In genomic region chr6:103798166-103798565, GRCh38 we compare ENCODE assay signal across 22 cellular contexts.
"Had no signal": no experiment of that assay in that cellular context is flagged by ENCODE, and none has a peak within 500 bp of the region (broad histone marks: within the 10 kb centered on the region; RNA-seq: fewer than 3 reads in every experiment).

No MANE protein-coding gene starts in this region.

- H3K9me3 ChIP-seq: mucosa of descending colon, right lobe of liver, testis, transverse colon had no signal

- H3K4me1 Mint-ChIP-seq: activated CD4-positive, alpha-beta T cell treated with anti-CD3 and anti-CD28 coated beads, Interleukin-2, amount 10 ng/mL, durations not matched to agents 24 days and 14 days; activated T-helper 17 cell treated with anti-CD3 and anti-CD28 coated beads, Interleukin-2, amount 50 U/mL, for 72 hours had no signal

- DNase-seq: activated CD4-positive, alpha-beta memory T cell treated with anti-CD3 and anti-CD28 coated beads for 36 hours; activated CD4-positive, alpha-beta T cell treated with anti-CD3 and anti-CD28 coated beads, Interleukin-2, amount 10 ng/mL, durations not matched to agents 24 days and 14 days; activated CD4-positive, CD25-positive, alpha-beta regulatory T cell treated with anti-CD3 and anti-CD28 coated beads, Interleukin-2, amount 50 U/mL, for 72 hours; activated gamma-delta T cell treated with Interleukin-2 at 50 U/mL for 16 hours; activated naive CD4-positive, alpha-beta T cell treated with anti-CD3 and anti-CD28 coated beads, Interleukin-2, amount 50 U/mL, for 16 hours; activated T-cell treated with anti-CD3 and anti-CD28 coated beads, Interleukin-2, amount 50 U/mL, for 4 hours; amniotic stem cell; effector CD4-positive, alpha-beta T cell; left cardiac atrium; left ventricle myocardium superior; mucosa of descending colon; right lobe of liver; stimulated activated CD4-positive, alpha-beta T cell treated with anti-CD3 and anti-CD28 coated beads, Interleukin-12 subunit alpha, Interleukin-12 subunit beta, amount 100 ng/mL, for 4 hours; stimulated activated CD4-positive, alpha-beta T cell treated with anti-CD3 and anti-CD28 coated beads, Interleukin-4, amount 100 ng/mL, for 1 hour; stimulated activated naive CD8-positive, alpha-beta T cell treated with anti-CD3 and anti-CD28 coated beads, Interleukin-15, Interleukin-2, amounts not matched to agents 100 U/mL and 50 U/mL, for 24 hours; testis; transverse colon had no signal

- H3K4me1 ChIP-seq: right lobe of liver, testis, transverse colon had no signal

- H3K36me3 Mint-ChIP-seq: activated CD4-positive, alpha-beta memory T cell treated with anti-CD3 and anti-CD28 coated beads for 36 hours had no signal

- ATAC-seq: activated T-cell treated with anti-CD3 and anti-CD28 coated beads, Interleukin-2, amount 50 U/mL, for 4 hours; activated T-helper 17 cell treated with anti-CD3 and anti-CD28 coated beads, Interleukin-2, amount 50 U/mL, for 72 hours; left cardiac atrium; left ventricle myocardium superior; mucosa of descending colon; natural killer cell treated with Interleukin-12 subunit alpha and Interleukin-12 subunit beta and Interleukin-15 and Interleukin-18, amount 100 ng/mL, for 72 hours; right lobe of liver; stimulated activated naive CD8-positive, alpha-beta T cell treated with anti-CD3 and anti-CD28 coated beads, Interleukin-15, Interleukin-2, amounts not matched to agents 100 U/mL and 50 U/mL, for 24 hours had no signal

- H3K27ac Mint-ChIP-seq: activated CD4-positive, alpha-beta memory T cell treated with anti-CD3 and anti-CD28 coated beads for 36 hours; activated CD4-positive, alpha-beta T cell treated with anti-CD3 and anti-CD28 coated beads, Interleukin-2, amount 10 ng/mL, durations not matched to agents 24 days and 14 days; activated T-helper 17 cell treated with anti-CD3 and anti-CD28 coated beads, Interleukin-2, amount 50 U/mL, for 72 hours; natural killer cell treated with Interleukin-12 subunit alpha and Interleukin-12 subunit beta and Interleukin-15 and Interleukin-18, amount 100 ng/mL, for 72 hours had no signal

- H3K4me3 ChIP-seq: hepatocyte, mucosa of descending colon, right lobe of liver, skin epidermis, testis, transverse colon had no signal

- H3K9me3 Mint-ChIP-seq: activated CD4-positive, alpha-beta T cell treated with anti-CD3 and anti-CD28 coated beads, Interleukin-2, amount 10 ng/mL, durations not matched to agents 24 days and 14 days; activated T-cell treated with anti-CD3 and anti-CD28 coated beads, Interleukin-2, amount 50 U/mL, for 4 hours; activated T-helper 17 cell treated with anti-CD3 and anti-CD28 coated beads, Interleukin-2, amount 50 U/mL, for 72 hours had no signal

- H3K27me3 Mint-ChIP-seq: activated CD4-positive, alpha-beta memory T cell treated with anti-CD3 and anti-CD28 coated beads for 36 hours; activated CD4-positive, alpha-beta T cell treated with anti-CD3 and anti-CD28 coated beads, Interleukin-2, amount 10 ng/mL, durations not matched to agents 24 days and 14 days; activated T-helper 17 cell treated with anti-CD3 and anti-CD28 coated beads, Interleukin-2, amount 50 U/mL, for 72 hours; natural killer cell treated with Interleukin-12 subunit alpha and Interleukin-12 subunit beta and Interleukin-15 and Interleukin-18, amount 100 ng/mL, for 72 hours had no signal

- H3K27me3 ChIP-seq: hepatocyte, right lobe of liver, testis, transverse colon had no signal

- H3K36me3 ChIP-seq: right lobe of liver, transverse colon had no signal

- H3K4me3 Mint-ChIP-seq: activated CD4-positive, alpha-beta memory T cell treated with anti-CD3 and anti-CD28 coated beads for 36 hours; activated CD4-positive, alpha-beta T cell treated with anti-CD3 and anti-CD28 coated beads, Interleukin-2, amount 10 ng/mL, durations not matched to agents 24 days and 14 days; activated T-cell treated with anti-CD3 and anti-CD28 coated beads, Interleukin-2, amount 50 U/mL, for 4 hours; activated T-helper 17 cell treated with anti-CD3 and anti-CD28 coated beads, Interleukin-2, amount 50 U/mL, for 72 hours; natural killer cell treated with Interleukin-12 subunit alpha and Interleukin-12 subunit beta and Interleukin-15 and Interleukin-18, amount 100 ng/mL, for 72 hours had no signal

- H3K27ac ChIP-seq: epithelial cell of prostate, hepatocyte, right lobe of liver, skin epidermis, testis, transverse colon had no signal
